10 cellular contexts compared by ENCODE assay signal in genomic region chrX:153966841-153967535, GRCh38. TPM values are rescaled to one million over a fixed set of nuclear protein-coding genes. Genes with fewer than 3 reads are reported as not detected.
A peak's percentile ranks its signal among the peaks of the same experiment; 100 is the strongest.
DNase-seq lines count a peak whose midpoint lies in the region; ATAC-seq and TF ChIP-seq lines count a peak whose summit lies in the region.
"Had no signal": no experiment of that assay in that cellular context is flagged by ENCODE, and none has a peak within 500 bp of the region (broad histone marks: within the 10 kb centered on the region; RNA-seq: fewer than 3 reads in every experiment).

No MANE protein-coding gene starts in this region.

- H3K4me3 Mint-ChIP-seq in dendritic cell treated with granulocyte-macrophage colony-stimulating factor and Interleukin-4, amounts not matched to agents 40 ng/mL and 50 ng/mL, for 4 days = peak overlapping the region; percentile 71

- H3K27ac Mint-ChIP-seq in dendritic cell treated with granulocyte-macrophage colony-stimulating factor and Interleukin-4, amounts not matched to agents 40 ng/mL and 50 ng/mL, for 4 days = peak overlapping the region; percentile 84

- intact Hi-C loops in dendritic cell treated with granulocyte-macrophage colony-stimulating factor and Interleukin-4, amounts not matched to agents 40 ng/mL and 50 ng/mL, for 4 days (cut with micrococcal nuclease) = no loop called here
- intact Hi-C loops in psoas muscle (cut with DNase I) = loop anchor here in 1 of 2 donors (5.0 kb wide), 1 partner anchor 185 kb away; the partner anchor contains the start of gene SRPK3

- peaks cover 79% of the 10 kb centered on the region for H4K20me1 ChIP-seq in DND-41 (ENCODE audit: insufficient read depth, low read length)

- no peaks in the 10 kb centered on the region for H3K27me3 ChIP-seq in DND-41 (ENCODE audit: insufficient read depth, low read length, poor library complexity)
- H3K27me3 ChIP-seq in Peyer's patch = no peaks in the 10 kb centered on the region
- H3K27me3 ChIP-seq in psoas muscle (ENCODE audit: insufficient read depth in 3 of 3, low read length in 2 of 3) = no peaks in the 10 kb centered on the region

- peak overlapping the region; percentile 96 for H3K27ac ChIP-seq in DND-41 (ENCODE audit: low read length)
- H3K27ac ChIP-seq in Peyer's patch = peak overlapping the region; percentile 99 to 100 (median 99)
- H3K27ac ChIP-seq in psoas muscle = peak overlapping the region; percentile 86
- H3K27ac ChIP-seq: epithelial cell of prostate, SK-N-MC had no signal

- H3K9me3 Mint-ChIP-seq in dendritic cell treated with granulocyte-macrophage colony-stimulating factor and Interleukin-4, amounts not matched to agents 40 ng/mL and 50 ng/mL, for 4 days = no peaks in the 10 kb centered on the region

- H3K4me1 Mint-ChIP-seq in dendritic cell treated with granulocyte-macrophage colony-stimulating factor and Interleukin-4, amounts not matched to agents 40 ng/mL and 50 ng/mL, for 4 days (ENCODE audit: low read depth) = peaks cover 38% of the 10 kb centered on the region

- H3K36me3 Mint-ChIP-seq in dendritic cell treated with granulocyte-macrophage colony-stimulating factor and Interleukin-4, amounts not matched to agents 40 ng/mL and 50 ng/mL, for 4 days (ENCODE audit: low read depth) = peaks cover 81% of the 10 kb centered on the region

- H3K4me1 ChIP-seq in DND-41 (ENCODE audit: insufficient read depth, low read length) = peaks cover 33% of the 10 kb centered on the region
- peaks cover 0 to 41% (median 15%) of the 10 kb centered on the region in 4 donors for H3K4me1 ChIP-seq in Peyer's patch
- H3K4me1 ChIP-seq in psoas muscle = peaks cover 49% of the 10 kb centered on the region

- TF ChIP-seq CTCF in DND-41 (IDR thresholded peaks at IDR 0.05; ENCODE audit: borderline replicate concordance, extremely low read depth, low read length, poor library complexity, severe bottlenecking) (no peak), Peyer's patch (IDR thresholded peaks at IDR 0.05) (no peak), psoas muscle (IDR thresholded peaks at IDR 0.05) (no peak)

- peak overlapping the region; percentile 99; the same call in 1 of the 2 replicates for H3K9ac ChIP-seq in DND-41 (ENCODE audit: low read depth, low read length)

- H3K36me3 ChIP-seq in DND-41 (ENCODE audit: insufficient read depth, low read length) (peaks cover 77% of the 10 kb centered on the region), Peyer's patch (peaks cover 0 to 18% (median 0%) of the 10 kb centered on the region in 3 donors), psoas muscle (ENCODE audit: insufficient read depth in 1 of 2, low read depth in 1 of 2) (peaks cover 2 to 25% of the 10 kb centered on the region in 2 donors)

- no peak for TF ChIP-seq POLR2A in Peyer's patch (IDR thresholded peaks at IDR 0.05)

- peaks cover 94% of the 10 kb centered on the region for H3K79me2 ChIP-seq in DND-41 (ENCODE audit: insufficient read depth, low read length)

- 55 to 75% (median 73%) methylated on average over 12 to 14 of the region's 14 CpGs for WGBS in psoas muscle, 3 donors

- H2AFZ ChIP-seq in DND-41 (ENCODE audit: low read depth, low read length) = no peak overlapping the region

- DNase-seq in DND-41 (no peak), Peyer's patch (no peak), psoas muscle (peak in 1 of 2 donors; percentile 49), germinal center (ENCODE audit: low spot score) (no peak), NCI-H345 (lab: John Stamatoyannopoulos, UW) (no peak), iPS-NIHi7 (ENCODE audit: extremely low spot score) (no peak)

- H3K9me3 ChIP-seq in DND-41 (ENCODE audit: insufficient read depth, low read length, severe bottlenecking) = no peaks in the 10 kb centered on the region
- no peaks in the 10 kb centered on the region for H3K9me3 ChIP-seq in Peyer's patch
- H3K9me3 ChIP-seq in psoas muscle = no peaks in the 10 kb centered on the region

- ATAC-seq in DND-41 (ENCODE audit: insufficient read depth, low read depth) = no peak
- no peak for ATAC-seq in psoas muscle
- ATAC-seq in HG03432 (IDR thresholded peaks at IDR 0.05; ENCODE audit: unreplicated experiment) = no peak

- no peaks in the 10 kb centered on the region for H3K27me3 Mint-ChIP-seq in dendritic cell treated with granulocyte-macrophage colony-stimulating factor and Interleukin-4, amounts not matched to agents 40 ng/mL and 50 ng/mL, for 4 days

- H3K4me3 ChIP-seq in DND-41 (ENCODE audit: low read depth in 1 of 2, low read length in 2 of 2) (peak overlapping the region in 1 of 2 experiments; percentile 90; a peak in 2 of 4 replicates), Peyer's patch (peak overlapping the region in 3 of 4 donors; percentile 20 to 70 (median 24)), psoas muscle (peak overlapping the region; percentile 80)
- H3K4me3 ChIP-seq: SK-N-MC had no signal

- H3K4me2 ChIP-seq in DND-41 (ENCODE audit: insufficient read depth, low read length) = peak overlapping the region; percentile 67

RNA-seq across cellular contexts. Expression of gene HCFC1, which starts 4.6 kb away (rescaled TPM):
- total RNA-seq in Peyer's patch = 10 to 100 TPM; 44.1 to 70.6 (median 55.6) TPM
- total RNA-seq in psoas muscle = 10 to 100 TPM; 29.8 to 50.1 (median 40.0) TPM
- polyA plus RNA-seq in psoas muscle = 10 to 100 TPM; 15.1 to 46.5 (median 25.8) TPM

RNA-seq across cellular contexts. Expression of gene TMEM187, which starts 5.6 kb away (rescaled TPM):
- total RNA-seq in Peyer's patch (10 to 100 TPM; 10.7 to 32.6 (median 12.8) TPM), psoas muscle (1 to 10 TPM; 3.2 to 7.8 (median 6.8) TPM)
- polyA plus RNA-seq in psoas muscle = 1 to 10 TPM; 2.2 to 6.7 (median 5.2) TPM

RNA-seq across cellular contexts. Expression of gene RENBP, which starts 22.5 kb away (rescaled TPM):
- total RNA-seq in Peyer's patch = 10 to 100 TPM in 2 of 4 donors, 1 to 10 TPM in 2; 4.9 to 13.3 (median 9.4) TPM
- 1 to 10 TPM; 2.9 to 4.4 (median 3.6) TPM for total RNA-seq in psoas muscle
- 1 to 10 TPM in 2 of 3 donors, under 1 TPM in 1; 0.97 to 1.9 (median 1.4) TPM for polyA plus RNA-seq in psoas muscle

RNA-seq across cellular contexts. Expression of gene NAA10, which starts 32.2 kb away (rescaled TPM):
- total RNA-seq in Peyer's patch (100 to 1,000 TPM in 1 of 4 donors, 10 to 100 TPM in 3; 32.9 to 118 (median 54.1) TPM), psoas muscle (100 to 1,000 TPM; 105 to 166 (median 115) TPM)
- polyA plus RNA-seq in psoas muscle = 100 to 1,000 TPM; 168 to 203 (median 193) TPM

RNA-seq across cellular contexts. Expression of gene ARHGAP4, which starts 40.9 kb away (rescaled TPM):
- total RNA-seq in Peyer's patch (100 to 1,000 TPM in 1 of 4 donors, 10 to 100 TPM in 3; 23.6 to 211 (median 57.6) TPM), psoas muscle (1 to 10 TPM; 5.1 to 8.0 (median 6.4) TPM)
- polyA plus RNA-seq in psoas muscle = 1 to 10 TPM; 5.8 to 7.6 (median 6.8) TPM
